Comparison of ENCODE assay signal across 8 cellular contexts in the genomic region with DNA sequence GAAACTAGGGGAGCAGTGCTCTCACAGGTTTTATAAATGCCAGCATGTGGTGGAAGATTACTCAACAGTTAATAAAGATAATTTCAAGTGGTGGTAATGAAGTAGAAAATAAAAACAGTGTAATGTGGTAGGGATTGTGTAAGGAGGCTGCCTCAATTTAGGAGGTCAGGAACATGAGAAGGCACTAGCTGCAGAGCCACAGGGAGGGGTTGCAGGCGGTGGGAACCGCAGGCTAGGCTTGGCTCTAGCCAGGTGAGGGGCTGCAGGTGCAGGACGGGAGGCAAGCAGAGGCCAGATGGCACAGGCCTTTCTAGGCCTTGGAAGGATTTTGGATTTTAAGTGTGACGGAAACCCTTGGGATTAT.
DNase-seq lines count a peak whose midpoint lies in the region; ATAC-seq and TF ChIP-seq lines count a peak whose summit lies in the region.

No MANE protein-coding gene starts in this region.

- H3K4me1 ChIP-seq in subcutaneous abdominal adipose tissue (ENCODE audit: control insufficient read depth in 5 of 5, insufficient read depth in 5 of 5, low read length in 5 of 5) = peaks cover 15 to 45% (median 35%) of the 10 kb centered on the region in 5 donors

- in situ Hi-C loops in brain microvascular endothelial cell (cut with HindIII; ENCODE audit: low pct_ligation_motif_present, low sequenced_read_pairs) = no loop called here

- H3K27me3 ChIP-seq in brain microvascular endothelial cell (replicated peaks) (no peaks in the 10 kb centered on the region), layer of hippocampus (ENCODE audit: control insufficient read depth, insufficient read depth, low read length) (no peaks in the 10 kb centered on the region), subcutaneous abdominal adipose tissue (ENCODE audit: control insufficient read depth in 5 of 5, insufficient read depth in 4 of 5, low read length in 5 of 5) (no peaks in the 10 kb centered on the region)

- H3K27ac ChIP-seq in brain microvascular endothelial cell = no peak overlapping the region
- H3K27ac ChIP-seq in layer of hippocampus (ENCODE audit: low read depth, low read length) = peak overlapping the region; percentile 98
- peak overlapping the region; percentile 99 for H3K27ac ChIP-seq in subcutaneous abdominal adipose tissue (ENCODE audit: low read depth, low read length)

- H3K9ac ChIP-seq in subcutaneous abdominal adipose tissue (ENCODE audit: low read length in 5 of 5) = peak overlapping the region; percentile 72 to 100 (median 80)

- H3K36me3 ChIP-seq in brain microvascular endothelial cell (replicated peaks) (peaks cover 2% of the 10 kb centered on the region), subcutaneous abdominal adipose tissue (ENCODE audit: control insufficient read depth in 5 of 5, insufficient read depth in 5 of 5, low read length in 5 of 5) (peaks cover 11 to 15% (median 13%) of the 10 kb centered on the region in 5 donors)

- H3K4me3 ChIP-seq in brain microvascular endothelial cell (ENCODE audit: low read depth, low read length) (peak overlapping the region; percentile 93), subcutaneous abdominal adipose tissue (ENCODE audit: low read depth in 1 of 5, low read length in 5 of 5) (peak overlapping the region; percentile 88 to 100 (median 98))

- H3K9me3 ChIP-seq in subcutaneous abdominal adipose tissue (ENCODE audit: control insufficient read depth in 5 of 5, low read length in 5 of 5) = no peaks in the 10 kb centered on the region

- peak; percentile 30 for DNase-seq in NCI-H2227 (lab: John Stamatoyannopoulos, UW; ENCODE audit: unreplicated experiment)
- DNase-seq in NCI-H2227 treated with DMSO at 0.1 percent for 48 hours (lab: John Stamatoyannopoulos, UW) = no peak
- peak; percentile 45 for DNase-seq in NCI-H526 treated with DMSO at 0.1 percent for 48 hours (lab: John Stamatoyannopoulos, UW)
- no peak for DNase-seq in brain microvascular endothelial cell
- no peak for DNase-seq in NCI-H446 treated with DMSO at 0.1 percent for 48 hours (lab: John Stamatoyannopoulos, UW)

- no peak for TF ChIP-seq CTCF in brain microvascular endothelial cell (IDR thresholded peaks at IDR 0.05; ENCODE audit: low read depth, low read length, missing control alignments)

- ATAC-seq in HG02571 (IDR thresholded peaks at IDR 0.05; ENCODE audit: unreplicated experiment) = peak; percentile 14

Comparison
In these comparisons a context has a peak if more than half of its experiments do, and no peak if none do; other contexts are left out.
1. DNase-seq: peak in NCI-H2227 (single experiment) and NCI-H526 treated with DMSO at 0.1 percent for 48 hours (single experiment); none in NCI-H2227 treated with DMSO at 0.1 percent for 48 hours (single experiment), brain microvascular endothelial cell (single experiment) and NCI-H446 treated with DMSO at 0.1 percent for 48 hours (single experiment).